ENCODE assay signal across 8 cellular contexts in genomic region chr19:15452111-15453047, GRCh38. TPM values are rescaled to one million over a fixed set of nuclear protein-coding genes. Genes with fewer than 3 reads are reported as not detected.
A peak's percentile ranks its signal among the peaks of the same experiment; 100 is the strongest.
DNase-seq lines count a peak whose midpoint lies in the region; ATAC-seq, FAIRE-seq and TF ChIP-seq lines count a peak whose summit lies in the region.

No MANE protein-coding gene starts in this region.

- H3K27me3 ChIP-seq in breast epithelium (peaks cover 0 to 33% of the 10 kb centered on the region in 2 donors), small intestine (ENCODE audit: control insufficient read depth in 2 of 2, insufficient read depth in 2 of 2, low read length in 2 of 2) (peaks cover 3 to 5% of the 10 kb centered on the region in 2 donors)

- peak; percentile 20 for DNase-seq in SIG-M5 treated with dmso at 0.1 percent for 504 hours (lab: John Stamatoyannopoulos, UW; ENCODE audit: unreplicated experiment)
- no peak for DNase-seq in SIG-M5 (lab: John Stamatoyannopoulos, UW)
- DNase-seq in NCI-H146 (lab: John Stamatoyannopoulos, UW): peak; percentile 77
- peak; percentile 78 to 90 for DNase-seq in breast epithelium (ENCODE audit: low spot score in 2 of 2)
- peak in 2 of 3 donors; percentile 25 to 30 for DNase-seq in immature natural killer cell
- peak; percentile 88 for DNase-seq in small intestine

- H3K4me1 Mint-ChIP-seq in immature natural killer cell: peaks cover 34 to 40% of the 10 kb centered on the region in 2 donors

- H3K27ac ChIP-seq in breast epithelium (peak overlapping the region; percentile 61 to 77), small intestine (ENCODE audit: low read depth in 1 of 2, low read length in 1 of 2) (peak overlapping the region; percentile 14 to 49)

- H3K36me3 Mint-ChIP-seq in immature natural killer cell: peaks cover 13 to 34% (median 17%) of the 10 kb centered on the region in 3 donors

- FAIRE-seq in small intestine (lab: Jason Lieb, UNC): no peak

- ATAC-seq in GM18861 (IDR thresholded peaks at IDR 0.05; ENCODE audit: unreplicated experiment): no peak
- ATAC-seq in HG03442 (IDR thresholded peaks at IDR 0.05; ENCODE audit: unreplicated experiment): no peak

- H3K36me3 ChIP-seq in breast epithelium (no peaks in the 10 kb centered on the region), small intestine (ENCODE audit: control insufficient read depth in 2 of 2, insufficient read depth in 2 of 2, low read length in 2 of 2) (peaks cover 0 to 3% of the 10 kb centered on the region in 2 donors)

- no peak for TF ChIP-seq POLR2A in breast epithelium (IDR thresholded peaks at IDR 0.05)

- H3K4me3 Mint-ChIP-seq in immature natural killer cell: no peak overlapping the region

- peaks cover 0 to 2% of the 10 kb centered on the region in 2 donors for H3K4me1 ChIP-seq in breast epithelium
- peaks cover 0 to 3% of the 10 kb centered on the region in 2 donors for H3K4me1 ChIP-seq in small intestine (ENCODE audit: control insufficient read depth in 2 of 2, insufficient read depth in 1 of 2, low read depth in 1 of 2, low read length in 1 of 2)

- H3K4me3 ChIP-seq in breast epithelium: peak overlapping the region; percentile 45 to 75 (median 54)
- peak overlapping the region in 1 of 2 donors; percentile 47 for H3K4me3 ChIP-seq in small intestine (ENCODE audit: low read depth in 1 of 2, low read length in 2 of 2)

- 21 to 36% (median 32%) methylated on average over 28 to 37 of the region's 37 CpGs for WGBS in small intestine, 3 donors

- intact Hi-C loops in breast epithelium (cut with DNase I; ENCODE audit: low total_unique reads): no loop called here

- H3K27me3 Mint-ChIP-seq in immature natural killer cell (ENCODE audit: low read depth in 3 of 3): peaks cover 0 to 10% (median 2%) of the 10 kb centered on the region in 3 donors

- H3K9me3 Mint-ChIP-seq in immature natural killer cell: no peaks in the 10 kb centered on the region

- no peak for TF ChIP-seq CTCF in breast epithelium (IDR thresholded peaks at IDR 0.05)

- H3K27ac Mint-ChIP-seq in immature natural killer cell: peak overlapping the region in 5 of 6 donors; percentile 29 to 64 (median 57)

- no peaks in the 10 kb centered on the region for H3K9me3 ChIP-seq in breast epithelium
- no peaks in the 10 kb centered on the region for H3K9me3 ChIP-seq in small intestine (ENCODE audit: control insufficient read depth, low read depth)

RNA-seq across cellular contexts. Expression of gene WIZ, which starts 2.6 kb away (rescaled TPM):
- 10 to 100 TPM; 17.6 to 51.1 (median 34.9) TPM for total RNA-seq in breast epithelium
- polyA plus RNA-seq in immature natural killer cell (1 to 10 TPM in 1 of 3 donors, under 1 TPM in 1, not detected in 1; 0.78 to 1.5 TPM), small intestine (10 to 100 TPM in 2 of 3 donors, 1 to 10 TPM in 1; 7.0 to 18.0 (median 13.0) TPM)

RNA-seq across cellular contexts. Expression of gene RASAL3, which starts 12.0 kb away (rescaled TPM):
- 1 to 10 TPM; 1.8 to 5.9 (median 3.4) TPM for total RNA-seq in breast epithelium
- polyA plus RNA-seq in immature natural killer cell (100 to 1,000 TPM in 1 of 3 donors, 10 to 100 TPM in 2; 71.5 to 114 (median 89.1) TPM), small intestine (1 to 10 TPM; 1.3 to 8.1 (median 2.6) TPM)

RNA-seq across cellular contexts. Expression of gene PGLYRP2, which starts 26.9 kb away (rescaled TPM):
- total RNA-seq in breast epithelium: 1 to 10 TPM in 2 of 3 donors, not detected in 1; 5.6 to 6.2 TPM
- polyA plus RNA-seq in immature natural killer cell (under 1 TPM in 2 of 3 donors, not detected in 1; 0.10 to 0.17 TPM), small intestine (under 1 TPM in 1 of 3 donors, not detected in 2; 0.54 TPM)

RNA-seq across cellular contexts. Expression of gene AKAP8L, which starts 33.6 kb away (rescaled TPM):
- 100 to 1,000 TPM in 2 of 3 donors, 10 to 100 TPM in 1; 77.6 to 141 (median 122) TPM for total RNA-seq in breast epithelium
- polyA plus RNA-seq in immature natural killer cell (10 to 100 TPM; 28.4 to 58.5 (median 29.6) TPM), small intestine (100 to 1,000 TPM in 1 of 3 donors, 10 to 100 TPM in 2; 40.4 to 134 (median 94.2) TPM)

RNA-seq across cellular contexts. Expression of gene CYP4F22, which starts 55.9 kb away (rescaled TPM):
- 10 to 100 TPM in 1 of 3 donors, 1 to 10 TPM in 2; 8.8 to 26.9 (median 9.4) TPM for total RNA-seq in breast epithelium
- polyA plus RNA-seq in immature natural killer cell (1 to 10 TPM in 2 of 3 donors, not detected in 1; 1.3 to 2.7 TPM), small intestine (under 1 TPM in 1 of 3 donors, not detected in 2; 0.15 TPM)

Comparison
In these comparisons a context has a peak if more than half of its experiments do, and no peak if none do; other contexts are left out.
1. RNA of gene RASAL3, which starts 12.0 kb away (polyA plus RNA-seq): 71.5 to 114 TPM in immature natural killer cell; 1.3 to 8.1 TPM in small intestine; every median in the first group is over 4 times any median in the second.